Comparison of ENCODE assay signal across 17 cellular contexts in genomic region chr1:229107972-229108371, GRCh38.
"Had no signal": no experiment of that assay in that cellular context is flagged by ENCODE, and none has a peak within 500 bp of the region (broad histone marks: within the 10 kb centered on the region; RNA-seq: fewer than 3 reads in every experiment).

No MANE protein-coding gene starts in this region.

- H3K27ac Mint-ChIP-seq: activated naive CD4-positive, alpha-beta T cell treated with anti-CD3 and anti-CD28 coated beads, Interleukin-2, amount 50 U/mL, for 72 hours; activated T-cell treated with anti-CD3 and anti-CD28 coated beads, Interleukin-2, amount 50 U/mL, for 72 hours; effector memory CD8-positive, alpha-beta T cell had no signal

- H3K9me3 Mint-ChIP-seq: activated naive CD4-positive, alpha-beta T cell treated with anti-CD3 and anti-CD28 coated beads, Interleukin-2, amount 50 U/mL, for 72 hours; activated T-cell treated with anti-CD3 and anti-CD28 coated beads, Interleukin-2, amount 50 U/mL, for 72 hours; effector memory CD8-positive, alpha-beta T cell; immature natural killer cell; T-cell had no signal

- ATAC-seq: activated naive CD4-positive, alpha-beta T cell treated with anti-CD3 and anti-CD28 coated beads, Interleukin-2, amount 50 U/mL, for 72 hours; activated T-cell treated with anti-CD3 and anti-CD28 coated beads, Interleukin-2, amount 50 U/mL, for 72 hours; effector memory CD8-positive, alpha-beta T cell; T-cell had no signal

- H3K36me3 Mint-ChIP-seq: activated naive CD4-positive, alpha-beta T cell treated with anti-CD3 and anti-CD28 coated beads, Interleukin-2, amount 50 U/mL, for 72 hours; T-cell had no signal

- H3K4me3 Mint-ChIP-seq: activated T-cell treated with anti-CD3 and anti-CD28 coated beads, Interleukin-2, amount 50 U/mL, for 72 hours; effector memory CD8-positive, alpha-beta T cell; immature natural killer cell; T-cell had no signal

- H3K4me1 Mint-ChIP-seq: immature natural killer cell had no signal

- DNase-seq: activated CD4-positive, alpha-beta T cell treated with anti-CD3 and anti-CD28 coated beads, Interleukin-2, amount 50 U/mL, for 1 hour; activated gamma-delta T cell; activated T-cell treated with anti-CD3 and anti-CD28 coated beads, Interleukin-2, amount 50 U/mL, for 72 hours; dermis blood vessel endothelial cell; effector memory CD8-positive, alpha-beta T cell; esophagus squamous epithelium; immature natural killer cell; kidney glomerular epithelial cell; left ventricle myocardium superior; pancreas; SK-N-SH; stimulated activated CD4-positive, alpha-beta T cell treated with anti-CD3 and anti-CD28 coated beads, Interleukin-1b, Interleukin-23, amount 100 ng/mL, for 48 hours; stimulated activated CD8-positive, alpha-beta memory T cell treated with anti-CD3 and anti-CD28 coated beads, Interleukin-4, amount 100 ng/mL, for 48 hours; stimulated activated naive CD4-positive, alpha-beta T cell; T-cell; T-helper 9 cell had no signal
